1 cellular context compared by ENCODE assay signal in genomic region chr12:97229036-97229435, GRCh38.
TF ChIP-seq lines count a peak whose summit lies in the region.

No MANE protein-coding gene starts in this region.

TF ChIP-seq in endothelial cell of umbilical vein, 7 proteins besides CTCF, POLR2A, EP300 and RAD21:
- TF ChIP-seq MYC (IDR thresholded peaks at IDR 0.05; ENCODE audit: low read depth, low read length) (no peak), EZH2 (IDR thresholded peaks at IDR 0.05; ENCODE audit: borderline replicate concordance, low read depth, low read length, severe bottlenecking) (no peak), FOS (IDR thresholded peaks at IDR 0.05; ENCODE audit: borderline replicate concordance, insufficient read depth, low read length) (no peak), JUN (IDR thresholded peaks at IDR 0.05; ENCODE audit: borderline replicate concordance, insufficient read depth, insufficient read length, low read depth) (no peak), POLR2AphosphoS5 (IDR thresholded peaks at IDR 0.05; ENCODE audit: insufficient read depth, low read depth, low read length) (no peak)
- TF ChIP-seq, protein P1, sequence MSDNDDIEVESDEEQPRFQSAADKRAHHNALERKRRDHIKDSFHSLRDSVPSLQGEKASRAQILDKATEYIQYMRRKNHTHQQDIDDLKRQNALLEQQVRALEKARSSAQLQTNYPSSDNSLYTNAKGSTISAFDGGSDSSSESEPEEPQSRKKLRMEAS (IDR thresholded peaks at IDR 0.05; ENCODE audit: insufficient read depth, insufficient read length) = no peak
